ENCODE assay signal across 15 cellular contexts in the genomic region with DNA sequence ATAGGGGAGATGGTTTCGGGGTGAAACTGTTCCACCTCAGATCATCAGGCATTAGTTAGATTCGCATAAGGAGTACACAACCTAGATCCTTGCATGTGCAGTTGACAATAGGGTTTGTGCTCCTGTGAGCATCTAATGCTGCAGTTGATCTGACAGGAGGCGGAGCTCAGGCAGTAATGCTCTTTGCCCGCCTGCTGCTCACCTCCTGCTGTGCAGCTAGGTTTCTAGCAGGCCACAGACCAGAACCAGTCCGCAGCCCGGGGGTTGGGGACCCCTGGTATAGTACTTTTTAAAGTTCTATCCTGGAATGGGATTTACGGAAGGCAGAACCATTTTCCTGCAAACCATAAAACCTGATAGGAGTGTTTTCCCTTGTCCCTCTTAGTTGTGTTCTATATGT. TPM values are rescaled to one million over a fixed set of nuclear protein-coding genes. Genes with fewer than 3 reads are reported as not detected.
DNase-seq lines count a peak whose midpoint lies in the region; ATAC-seq and TF ChIP-seq lines count a peak whose summit lies in the region.
"Had no signal": no experiment of that assay in that cellular context is flagged by ENCODE, and none has a peak within 500 bp of the region (broad histone marks: within the 10 kb centered on the region; RNA-seq: fewer than 3 reads in every experiment).

No MANE protein-coding gene starts in this region.

- BruUV-seq in IMR-90 (replicated peaks; lab: Mats Ljungman, UMichigan), result no TSS peak

- H3K79me1 ChIP-seq in IMR-90 (ENCODE audit: low read depth in 1 of 2, low read length in 2 of 2), result peaks cover 3 to 27% of the 10 kb centered on the region in 2 experiments; a peak in 2 of 4 replicates

- H3K4me1 ChIP-seq in IMR-90 (ENCODE audit: control insufficient read depth, insufficient read depth, low read length), result peaks cover 33% of the 10 kb centered on the region
- peaks cover 9 to 15% of the 10 kb centered on the region in 2 donors for H3K4me1 ChIP-seq in muscle layer of duodenum (ENCODE audit: control insufficient read depth in 1 of 2, insufficient read depth in 2 of 2, low read length in 2 of 2)
- peaks cover 26% of the 10 kb centered on the region for H3K4me1 ChIP-seq in stomach smooth muscle (ENCODE audit: control insufficient read depth, insufficient read depth, low read length)

- no peaks in the 10 kb centered on the region for H3K4me1 Mint-ChIP-seq in osteocyte (ENCODE audit: unreplicated experiment)
- H3K4me1 Mint-ChIP-seq: CD8-positive, alpha-beta memory T cell had no signal

- no peak for TF ChIP-seq CTCF in IMR-90 (conservative IDR thresholded peaks at IDR 0.05; ENCODE audit: low read depth, low read length)
- no peak for TF ChIP-seq CTCF in choroid plexus epithelial cell (conservative IDR thresholded peaks at IDR 0.05; ENCODE audit: low read depth, low read length)
- TF ChIP-seq CTCF in osteocyte (IDR thresholded peaks at IDR 0.05), result no peak
- TF ChIP-seq CTCF in omental fat pad (IDR thresholded peaks at IDR 0.05), result no peak

- H3K4me3 ChIP-seq in IMR-90 (ENCODE audit: insufficient read depth, low read depth, low read length) (no peak overlapping the region), choroid plexus epithelial cell (ENCODE audit: low read depth, low read length) (no peak overlapping the region), muscle layer of duodenum (ENCODE audit: low read depth in 1 of 2, low read length in 2 of 2) (no peak overlapping the region), stomach smooth muscle (ENCODE audit: low read length in 2 of 2) (no peak overlapping the region)

- H4K5ac ChIP-seq in IMR-90 (ENCODE audit: low read depth, low read length), result peak overlapping the region; percentile 37; the same call in 1 of the 2 replicates

- no peak overlapping the region; the same call in 2 of the 3 replicates for H2BK15ac ChIP-seq in IMR-90 (ENCODE audit: low read depth, low read length)

- H3K18ac ChIP-seq in IMR-90 (ENCODE audit: low read depth, low read length), result peak overlapping the region; percentile 48

- POLR2A ChIA-PET in IMR-90 (lab: Charles Lee; ENCODE audit: unreplicated experiment), result no interaction called here

- peak overlapping the region; percentile 1; the same call in 1 of the 2 replicates for H4K91ac ChIP-seq in IMR-90 (ENCODE audit: insufficient read depth, low read depth, low read length)

- ATAC-seq in IMR-90 (ENCODE audit: low read depth) (no peak), omental fat pad (ENCODE audit: low FRiP score) (no peak)

- peak overlapping the region; percentile 51; the same call in 1 of the 2 replicates for H3K4ac ChIP-seq in IMR-90 (ENCODE audit: low read depth, low read length)

- 100% methylated on average over 2 of the region's 7 CpGs; no CpG with 5 or more reads in 1 of the 2 experiments for WGBS in IMR-90 (ENCODE audit: extremely low coverage in 2 of 2, insufficient read length in 1 of 2), 2 experiments

- H3K9me3 ChIP-seq in IMR-90 (ENCODE audit: control insufficient read depth, insufficient read depth, low read length) (no peaks in the 10 kb centered on the region), muscle layer of duodenum (ENCODE audit: control insufficient read depth in 1 of 2, low read length in 2 of 2) (no peaks in the 10 kb centered on the region), stomach smooth muscle (ENCODE audit: control insufficient read depth in 2 of 2, low read length in 2 of 2) (no peaks in the 10 kb centered on the region)

- peak overlapping the region; percentile 30; the same call in 1 of the 2 replicates for H3K14ac ChIP-seq in IMR-90 (replicated peaks; ENCODE audit: low read depth, low read length)

- H3K27me3 ChIP-seq in IMR-90 (ENCODE audit: control insufficient read depth, insufficient read depth, low read length), result no peaks in the 10 kb centered on the region
- H3K27me3 ChIP-seq in muscle layer of duodenum (ENCODE audit: low read depth, low read length), result no peaks in the 10 kb centered on the region
- no peaks in the 10 kb centered on the region for H3K27me3 ChIP-seq in stomach smooth muscle (ENCODE audit: control insufficient read depth in 1 of 2, insufficient read depth in 2 of 2, low read length in 2 of 2)

- dilution Hi-C loops in IMR-90 (cut with HindIII; ENCODE audit: low sequenced_read_pairs, unreplicated experiment), result no loop called here

- TF ChIP-seq POLR2A in IMR-90 (IDR thresholded peaks at IDR 0.05; ENCODE audit: low read depth, low read length), result no peak

- H3K9me3 Mint-ChIP-seq in osteocyte (ENCODE audit: unreplicated experiment), result no peaks in the 10 kb centered on the region
- H3K9me3 Mint-ChIP-seq: CD8-positive, alpha-beta memory T cell had no signal

- no peak overlapping the region for H3K56ac ChIP-seq in IMR-90 (ENCODE audit: extremely low read depth, insufficient read depth, low read length)

- CTCF ChIA-PET in IMR-90 (lab: Yijun Ruan, JAX), result no interaction called here

- no peak overlapping the region for H3K4me3 Mint-ChIP-seq in osteocyte (ENCODE audit: unreplicated experiment)
- H3K4me3 Mint-ChIP-seq: CD8-positive, alpha-beta memory T cell had no signal

- in situ Hi-C loops in IMR-90 (cut with MboI; ENCODE audit: low sequenced_read_pairs), result no loop called here

- H2AFZ ChIP-seq in IMR-90 (replicated peaks; ENCODE audit: low read length, poor library complexity), result no peak overlapping the region

- peak overlapping the region; percentile 80 for H2BK5ac ChIP-seq in IMR-90 (ENCODE audit: low read depth, low read length, poor library complexity, severe bottlenecking)

- peaks cover 4% of the 10 kb centered on the region; the same call in 1 of the 2 replicates for H4K20me1 ChIP-seq in IMR-90 (ENCODE audit: insufficient read depth, low read length)

- H4K8ac ChIP-seq in IMR-90 (ENCODE audit: low read depth in 2 of 2, low read length in 2 of 2), result peak overlapping the region in 1 of 2 experiments; percentile 32; a peak in 3 of 4 replicates

- H3K27ac ChIP-seq in IMR-90 (ENCODE audit: insufficient read depth, low read length), result no peak overlapping the region
- peak overlapping the region; percentile 62 for H3K27ac ChIP-seq in muscle layer of duodenum (ENCODE audit: low read length)
- peak overlapping the region; percentile 89 for H3K27ac ChIP-seq in stomach smooth muscle (ENCODE audit: low read length)

- H3K27ac Mint-ChIP-seq in osteocyte (ENCODE audit: unreplicated experiment), result no peak overlapping the region
- H3K27ac Mint-ChIP-seq: CD8-positive, alpha-beta memory T cell had no signal

- no peak overlapping the region for H3K23ac ChIP-seq in IMR-90 (ENCODE audit: low read depth, low read length)

- no peak overlapping the region for H3K4me2 ChIP-seq in IMR-90 (ENCODE audit: low read depth, low read length)

- intact Hi-C loops in IMR-90 (cut with micrococcal nuclease), result no loop called here

- H3K9me1 ChIP-seq in IMR-90 (ENCODE audit: insufficient read depth, low read length), result peaks cover 22% of the 10 kb centered on the region

- peak overlapping the region; percentile 6; the same call in 1 of the 2 replicates for H2BK20ac ChIP-seq in IMR-90 (ENCODE audit: low read depth, low read length)

- H2BK120ac ChIP-seq in IMR-90 (ENCODE audit: low read depth, low read length), result peak overlapping the region; percentile 28; the same call in 1 of the 2 replicates

- TF ChIP-seq RAD21 in IMR-90 (IDR thresholded peaks at IDR 0.05; ENCODE audit: low read length), result no peak

- peak overlapping the region; percentile 13; the same call in 1 of the 2 replicates for H2AK5ac ChIP-seq in IMR-90 (ENCODE audit: low read depth, low read length)

- H3K36me3 Mint-ChIP-seq in osteocyte (ENCODE audit: unreplicated experiment), result peaks cover under 1% of the 10 kb centered on the region

- no peak overlapping the region for H2AK9ac ChIP-seq in IMR-90 (replicated peaks; ENCODE audit: low read depth, low read length, poor library complexity)

- H3K27me3 Mint-ChIP-seq in osteocyte (ENCODE audit: unreplicated experiment), result no peaks in the 10 kb centered on the region
- H3K27me3 Mint-ChIP-seq: CD8-positive, alpha-beta memory T cell had no signal

- H3K9ac ChIP-seq in IMR-90 (ENCODE audit: low read depth, low read length) (no peak overlapping the region), stomach smooth muscle (ENCODE audit: low read length in 2 of 2) (no peak overlapping the region)

- DNase-seq in IMR-90 (no peak), choroid plexus epithelial cell (ENCODE audit: low read depth) (peak; percentile 35), osteocyte (ENCODE audit: extremely low spot score, unreplicated experiment) (no peak), omental fat pad (ENCODE audit: low spot score) (no peak), DMS53 (lab: John Stamatoyannopoulos, UW) (no peak)
- DNase-seq: ACHN; C1 segment of cervical spinal cord; CD8-positive, alpha-beta memory T cell; DMS79; KBM-7; NCI-H1105; NCI-H2081 treated with DMSO at 0.1 percent for 48 hours; Right ventricle myocardium superior had no signal

- H3K36me3 ChIP-seq in IMR-90 (ENCODE audit: control insufficient read depth, insufficient read depth, low read length), result no peaks in the 10 kb centered on the region; the same call in 1 of the 2 replicates
- no peaks in the 10 kb centered on the region for H3K36me3 ChIP-seq in muscle layer of duodenum (ENCODE audit: control insufficient read depth in 1 of 2, insufficient read depth in 2 of 2, low read length in 2 of 2)
- H3K36me3 ChIP-seq in stomach smooth muscle (ENCODE audit: control insufficient read depth in 2 of 2, insufficient read depth in 2 of 2, low read length in 2 of 2), result no peaks in the 10 kb centered on the region

TF ChIP-seq in IMR-90, 13 proteins besides CTCF, POLR2A, EP300 and RAD21 (continues in another document):
- TF ChIP-seq CEBPB (IDR thresholded peaks at IDR 0.05; ENCODE audit: low read depth, low read length) (no peak), NFE2L2 (IDR thresholded peaks at IDR 0.05; ENCODE audit: low read depth, low read length) (no peak), RFX5 (IDR thresholded peaks at IDR 0.05; ENCODE audit: low read depth, low read length) (no peak), MXI1 (IDR thresholded peaks at IDR 0.05; ENCODE audit: borderline replicate concordance, low read depth, low read length) (no peak), RCOR1 (IDR thresholded peaks at IDR 0.05; ENCODE audit: insufficient replicate concordance, low read length) (no peak), MAZ (IDR thresholded peaks at IDR 0.05; ENCODE audit: borderline replicate concordance, low read depth, low read length) (no peak), SMC3 (IDR thresholded peaks at IDR 0.05; ENCODE audit: low read depth, low read length) (no peak), FOS (IDR thresholded peaks at IDR 0.05; ENCODE audit: low read depth, low read length) (no peak)

RNA-seq across cellular contexts. Expression of a gene that starts 54.6 kb away (rescaled TPM):
- total RNA-seq in IMR-90 (2012; rRNA removed) (9.1 and 10.6 TPM in 2 replicates), osteocyte (12.8 and 16.2 TPM in 2 replicates), omental fat pad (10 to 100 TPM in 3 of 4 donors, 1 to 10 TPM in 1; 9.7 to 17.5 (median 12.1) TPM)
- polyA plus RNA-seq in IMR-90 (2012; rRNA removed), result 8.2 and 9.2 TPM in 2 replicates
- 2.0 and 2.2 TPM in 2 replicates for polyA plus RNA-seq in IMR-90 (2012; cell fraction: cytosol; rRNA removed)
- 2.6 and 12.8 TPM in 2 replicates for polyA plus RNA-seq in IMR-90 (2012; cell fraction: nucleus; rRNA removed; ENCODE audit: low replicate concordance)
